Comparison of ENCODE assay signal across 17 cellular contexts in the genomic region with DNA sequence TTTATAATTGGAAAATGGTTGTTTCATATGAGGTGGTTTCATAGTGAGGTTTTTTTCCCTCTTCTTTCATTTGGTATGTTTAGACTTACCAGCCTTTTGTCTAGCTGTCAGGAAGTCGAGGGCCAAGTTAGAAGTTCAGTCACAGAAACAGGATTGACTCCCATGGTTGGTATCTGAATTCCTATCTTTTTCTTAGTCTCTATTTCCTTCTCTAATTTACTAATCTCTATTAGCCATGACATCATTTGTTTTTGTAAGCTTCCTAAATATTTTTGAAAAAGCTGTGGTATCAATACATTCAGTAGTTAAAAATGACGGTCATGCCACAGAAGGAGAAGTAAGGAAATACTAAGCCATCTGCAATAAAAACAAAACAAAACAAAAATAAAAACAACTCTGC.
A peak's percentile ranks its signal among the peaks of the same experiment; 100 is the strongest.
DNase-seq lines count a peak whose midpoint lies in the region; ATAC-seq and TF ChIP-seq lines count a peak whose summit lies in the region.
"Had no signal": no experiment of that assay in that cellular context is flagged by ENCODE, and none has a peak within 500 bp of the region (broad histone marks: within the 10 kb centered on the region; RNA-seq: fewer than 3 reads in every experiment).

No MANE protein-coding gene starts in this region.

- H3K36me3 ChIP-seq in smooth muscle cell (ENCODE audit: low read depth): no peaks in the 10 kb centered on the region
- H3K36me3 ChIP-seq in neural progenitor cell: no peaks in the 10 kb centered on the region
- H3K36me3 ChIP-seq: HAP-1 had no signal

- TF ChIP-seq CTCF in HFFc6 (IDR thresholded peaks at IDR 0.05) (no peak), smooth muscle cell (IDR thresholded peaks at IDR 0.05; ENCODE audit: borderline replicate concordance, insufficient read depth, poor library complexity, severe bottlenecking) (no peak), neural progenitor cell (IDR thresholded peaks at IDR 0.05) (no peak)

- H3K9me3 ChIP-seq in smooth muscle cell (replicated peaks; ENCODE audit: low read depth): no peaks in the 10 kb centered on the region
- no peaks in the 10 kb centered on the region for H3K9me3 ChIP-seq in neural progenitor cell (ENCODE audit: low read depth)
- H3K9me3 ChIP-seq: HAP-1 had no signal

- H2AFZ ChIP-seq in smooth muscle cell (ENCODE audit: low read depth): peak overlapping the region; percentile 28
- no peak overlapping the region for H2AFZ ChIP-seq in neural progenitor cell (replicated peaks)

- H3K27me3 Mint-ChIP-seq in HFFc6 (ENCODE audit: insufficient read depth) (no peaks in the 10 kb centered on the region), neural progenitor cell (ENCODE audit: insufficient read depth, low read depth) (no peaks in the 10 kb centered on the region)
- H3K27me3 Mint-ChIP-seq: CD4-positive, alpha-beta memory T cell had no signal

- 45% methylated on average over 2 of the region's 2 CpGs for WGBS in smooth muscle cell (ENCODE audit: low lambda C conversion rate)

- H3K4me2 ChIP-seq in smooth muscle cell: no peak overlapping the region
- no peak overlapping the region for H3K4me2 ChIP-seq in neural progenitor cell

- H3K27me3 ChIP-seq in smooth muscle cell (ENCODE audit: low read depth) (no peaks in the 10 kb centered on the region), neural progenitor cell (no peaks in the 10 kb centered on the region)

- H3K4me3 Mint-ChIP-seq in HFFc6: peak overlapping the region; percentile 55; the same call in 1 of the 2 replicates
- no peak overlapping the region for H3K4me3 Mint-ChIP-seq in neural progenitor cell
- H3K4me3 Mint-ChIP-seq: CD4-positive, alpha-beta memory T cell had no signal

- no peak overlapping the region for H3K9ac ChIP-seq in smooth muscle cell (ENCODE audit: low read depth)
- H3K9ac ChIP-seq in neural progenitor cell: no peak overlapping the region

- H3K27ac ChIP-seq in smooth muscle cell (ENCODE audit: low read depth) (no peak overlapping the region), neural progenitor cell (no peak overlapping the region)

- DNase-seq in EL (peak; percentile 31), HFFc6 (no peak), smooth muscle cell (lab: John Stamatoyannopoulos, UW; ENCODE audit: unreplicated experiment) (no peak), neural progenitor cell (ENCODE audit: low spot score) (no peak)
- no peak for DNase-seq in stimulated activated naive CD8-positive, alpha-beta T cell treated with anti-CD3 and anti-CD28 coated beads, Interleukin-15, Interleukin-2, amounts not matched to agents 100 U/mL and 50 U/mL, for 24 hours
- DNase-seq: C1 segment of cervical spinal cord; Calu3; CD4-positive, alpha-beta memory T cell; COR-L47; DMS53; DMS79 treated with DMSO at 0.1 percent for 48 hours; GDM1; GOT3 had no signal

- no peaks in the 10 kb centered on the region for H3K4me1 ChIP-seq in smooth muscle cell (ENCODE audit: low read depth)
- no peaks in the 10 kb centered on the region for H3K4me1 ChIP-seq in neural progenitor cell
- H3K4me1 ChIP-seq: HAP-1 had no signal

- peaks cover 12% of the 10 kb centered on the region for H3K36me3 Mint-ChIP-seq in HFFc6 (ENCODE audit: low read depth)
- no peaks in the 10 kb centered on the region for H3K36me3 Mint-ChIP-seq in neural progenitor cell
- H3K36me3 Mint-ChIP-seq: CD4-positive, alpha-beta memory T cell had no signal

- H3K27ac Mint-ChIP-seq in HFFc6 (no peak overlapping the region), neural progenitor cell (no peak overlapping the region)
- H3K27ac Mint-ChIP-seq: CD4-positive, alpha-beta memory T cell had no signal

- no peak overlapping the region for H3K4me3 ChIP-seq in smooth muscle cell
- H3K4me3 ChIP-seq in neural progenitor cell: no peak overlapping the region
- H3K4me3 ChIP-seq: GM12878, HAP-1 had no signal

- H3K9me3 Mint-ChIP-seq in HFFc6: no peaks in the 10 kb centered on the region
- H3K9me3 Mint-ChIP-seq in neural progenitor cell: no peaks in the 10 kb centered on the region

- ATAC-seq in SK-N-SH treated with all-trans-retinoic acid at 6 μM for 48 hours (peak; percentile 34), HG03097 (IDR thresholded peaks at IDR 0.05; ENCODE audit: low FRiP score, unreplicated experiment) (no peak)
- ATAC-seq in stimulated activated naive CD8-positive, alpha-beta T cell treated with anti-CD3 and anti-CD28 coated beads, Interleukin-15, Interleukin-2, amounts not matched to agents 100 U/mL and 50 U/mL, for 24 hours: no peak
- ATAC-seq: GM12878 had no signal

- no peaks in the 10 kb centered on the region for H3K79me2 ChIP-seq in smooth muscle cell (ENCODE audit: low read depth)
- no peaks in the 10 kb centered on the region for H3K79me2 ChIP-seq in neural progenitor cell (ENCODE audit: low read depth)

- H3K4me1 Mint-ChIP-seq in HFFc6 (ENCODE audit: low read depth) (peaks cover 57% of the 10 kb centered on the region), neural progenitor cell (no peaks in the 10 kb centered on the region)
- H3K4me1 Mint-ChIP-seq: CD4-positive, alpha-beta memory T cell had no signal

- H3F3A ChIP-seq in smooth muscle cell (ENCODE audit: low read depth) (no peaks in the 10 kb centered on the region), neural progenitor cell (ENCODE audit: low read depth) (no peaks in the 10 kb centered on the region)

- H4K20me1 ChIP-seq in smooth muscle cell (ENCODE audit: low read depth) (no peaks in the 10 kb centered on the region), neural progenitor cell (ENCODE audit: low read depth) (no peaks in the 10 kb centered on the region)

TF ChIP-seq in SK-N-SH treated with all-trans-retinoic acid at 6 μM for 48 hours, 23 proteins besides CTCF, POLR2A, EP300 and RAD21 (continues in another document):
- TF ChIP-seq GLIS3 (CRISPR knock-in tag; IDR thresholded peaks at IDR 0.05) (no peak), BACH2 (CRISPR knock-in tag; IDR thresholded peaks at IDR 0.05; ENCODE audit: borderline replicate concordance) (no peak), ZNF565 (CRISPR knock-in tag; conservative IDR thresholded peaks at IDR 0.05; ENCODE audit: low read depth) (no peak), ISL1 (CRISPR knock-in tag; IDR thresholded peaks at IDR 0.05) (no peak), SNAI2 (CRISPR knock-in tag; IDR thresholded peaks at IDR 0.05) (no peak), OSR1 (CRISPR knock-in tag; IDR thresholded peaks at IDR 0.05) (no peak), CSDC2 (CRISPR knock-in tag; IDR thresholded peaks at IDR 0.05) (no peak), TCF4 (CRISPR knock-in tag; IDR thresholded peaks at IDR 0.05; ENCODE audit: borderline replicate concordance) (no peak), ZNF70 (CRISPR knock-in tag; IDR thresholded peaks at IDR 0.05) (no peak), ARNTL (CRISPR knock-in tag; IDR thresholded peaks at IDR 0.05; ENCODE audit: borderline replicate concordance, low read depth) (no peak), ZFP30 (CRISPR knock-in tag; IDR thresholded peaks at IDR 0.05) (no peak), TOX (CRISPR knock-in tag; IDR thresholded peaks at IDR 0.05; ENCODE audit: borderline replicate concordance) (no peak), PPARA (CRISPR knock-in tag; IDR thresholded peaks at IDR 0.05; ENCODE audit: borderline replicate concordance) (no peak), ZNF8 (CRISPR knock-in tag; IDR thresholded peaks at IDR 0.05) (no peak), RARB (CRISPR knock-in tag; IDR thresholded peaks at IDR 0.05) (no peak), ZFP3 (CRISPR knock-in tag; IDR thresholded peaks at IDR 0.05) (no peak)
- TF ChIP-seq, protein P1, sequence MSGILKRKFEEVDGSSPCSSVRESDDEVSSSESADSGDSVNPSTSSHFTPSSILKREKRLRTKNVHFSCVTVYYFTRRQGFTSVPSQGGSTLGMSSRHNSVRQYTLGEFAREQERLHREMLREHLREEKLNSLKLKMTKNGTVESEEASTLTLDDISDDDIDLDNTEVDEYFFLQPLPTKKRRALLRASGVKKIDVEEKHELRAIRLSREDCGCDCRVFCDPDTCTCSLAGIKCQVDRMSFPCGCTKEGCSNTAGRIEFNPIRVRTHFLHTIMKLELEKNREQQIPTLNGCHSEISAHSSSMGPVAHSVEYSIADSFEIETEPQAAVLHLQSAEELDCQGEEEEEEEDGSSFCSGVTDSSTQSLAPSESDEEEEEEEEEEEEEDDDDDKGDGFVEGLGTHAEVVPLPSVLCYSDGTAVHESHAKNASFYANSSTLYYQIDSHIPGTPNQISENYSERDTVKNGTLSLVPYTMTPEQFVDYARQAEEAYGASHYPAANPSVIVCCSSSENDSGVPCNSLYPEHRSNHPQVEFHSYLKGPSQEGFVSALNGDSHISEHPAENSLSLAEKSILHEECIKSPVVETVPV (CRISPR knock-in tag; IDR thresholded peaks at IDR 0.05): no peak
- TF ChIP-seq, protein P2, sequence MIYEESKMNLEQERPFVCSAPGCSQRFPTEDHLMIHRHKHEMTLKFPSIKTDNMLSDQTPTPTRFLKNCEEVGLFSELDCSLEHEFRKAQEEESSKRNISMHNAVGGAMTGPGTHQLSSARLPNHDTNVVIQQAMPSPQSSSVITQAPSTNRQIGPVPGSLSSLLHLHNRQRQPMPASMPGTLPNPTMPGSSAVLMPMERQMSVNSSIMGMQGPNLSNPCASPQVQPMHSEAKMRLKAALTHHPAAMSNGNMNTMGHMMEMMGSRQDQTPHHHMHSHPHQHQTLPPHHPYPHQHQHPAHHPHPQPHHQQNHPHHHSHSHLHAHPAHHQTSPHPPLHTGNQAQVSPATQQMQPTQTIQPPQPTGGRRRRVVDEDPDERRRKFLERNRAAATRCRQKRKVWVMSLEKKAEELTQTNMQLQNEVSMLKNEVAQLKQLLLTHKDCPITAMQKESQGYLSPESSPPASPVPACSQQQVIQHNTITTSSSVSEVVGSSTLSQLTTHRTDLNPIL (CRISPR knock-in tag; IDR thresholded peaks at IDR 0.05; ENCODE audit: low read depth): no peak
- TF ChIP-seq, protein P3, sequence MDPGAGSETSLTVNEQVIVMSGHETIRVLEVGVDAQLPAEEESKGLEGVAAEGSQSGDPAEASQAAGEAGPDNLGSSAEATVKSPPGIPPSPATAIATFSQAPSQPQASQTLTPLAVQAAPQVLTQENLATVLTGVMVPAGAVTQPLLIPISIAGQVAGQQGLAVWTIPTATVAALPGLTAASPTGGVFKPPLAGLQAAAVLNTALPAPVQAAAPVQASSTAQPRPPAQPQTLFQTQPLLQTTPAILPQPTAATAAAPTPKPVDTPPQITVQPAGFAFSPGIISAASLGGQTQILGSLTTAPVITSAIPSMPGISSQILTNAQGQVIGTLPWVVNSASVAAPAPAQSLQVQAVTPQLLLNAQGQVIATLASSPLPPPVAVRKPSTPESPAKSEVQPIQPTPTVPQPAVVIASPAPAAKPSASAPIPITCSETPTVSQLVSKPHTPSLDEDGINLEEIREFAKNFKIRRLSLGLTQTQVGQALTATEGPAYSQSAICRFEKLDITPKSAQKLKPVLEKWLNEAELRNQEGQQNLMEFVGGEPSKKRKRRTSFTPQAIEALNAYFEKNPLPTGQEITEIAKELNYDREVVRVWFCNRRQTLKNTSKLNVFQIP (CRISPR knock-in tag; IDR thresholded peaks at IDR 0.05; ENCODE audit: borderline replicate concordance, low read depth): no peak
